23 cellular contexts compared by ENCODE assay signal in genomic region chr9:20791682-20792081, GRCh38.
DNase-seq lines count a peak whose midpoint lies in the region; ATAC-seq, FAIRE-seq and TF ChIP-seq lines count a peak whose summit lies in the region.
"Had no signal": no experiment of that assay in that cellular context is flagged by ENCODE, and none has a peak within 500 bp of the region (broad histone marks: within the 10 kb centered on the region; RNA-seq: fewer than 3 reads in every experiment).

No MANE protein-coding gene starts in this region.

- H3K23ac ChIP-seq in IMR-90 (ENCODE audit: low read depth, low read length) = no peak overlapping the region

- no peaks in the 10 kb centered on the region for H3K27me3 ChIP-seq in HepG2 (ENCODE audit: control insufficient read depth in 1 of 2, insufficient read depth in 2 of 2, low read length in 2 of 2)
- no peaks in the 10 kb centered on the region for H3K27me3 ChIP-seq in right lobe of liver
- no peaks in the 10 kb centered on the region for H3K27me3 ChIP-seq in IMR-90 (ENCODE audit: control insufficient read depth, insufficient read depth, low read length)
- H3K27me3 ChIP-seq: BE2C, BLaER1 had no signal

- ATAC-seq in HepG2 (no peak), right lobe of liver (no peak), IMR-90 (ENCODE audit: low read depth) (no peak), HG02852 (IDR thresholded peaks at IDR 0.05; ENCODE audit: unreplicated experiment) (no peak), HG03342 (IDR thresholded peaks at IDR 0.05; ENCODE audit: unreplicated experiment) (no peak), GM18907 (IDR thresholded peaks at IDR 0.05; ENCODE audit: unreplicated experiment) (no peak)

- no peak for DNase-seq in HepG2 (ENCODE audit: low spot score)
- DNase-seq in right lobe of liver = no peak
- DNase-seq in IMR-90 = no peak
- DNase-seq: ACHN; BE2C; C1 segment of cervical spinal cord; CD4-positive, alpha-beta memory T cell; CD4-positive, CD25-positive, alpha-beta regulatory T cell; CD8-positive, alpha-beta memory T cell; COR-L47; DMS 273 treated with DMSO at 0.1 percent for 48 hours; DMS153; DMS53; DMS79; DND-41; EL; GDM1 had no signal

- FAIRE-seq in HepG2 (lab: Jason Lieb, UNC) = no peak

- H3K14ac ChIP-seq in IMR-90 (replicated peaks; ENCODE audit: low read depth, low read length) = no peak overlapping the region

- H3K4me3 ChIP-seq in HepG2 (replicated peaks in 1 of 3; ENCODE audit: insufficient read depth in 1 of 3, low read depth in 2 of 3, low read length in 3 of 3) (no peak overlapping the region), right lobe of liver (no peak overlapping the region), IMR-90 (ENCODE audit: insufficient read depth, low read depth, low read length) (no peak overlapping the region)
- H3K4me3 ChIP-seq: BLaER1 had no signal

- no peak overlapping the region for H4K91ac ChIP-seq in IMR-90 (ENCODE audit: insufficient read depth, low read depth, low read length)

- peaks cover 0 to 2% of the 10 kb centered on the region in 2 experiments; a peak in 2 of 4 replicates for H3K79me1 ChIP-seq in IMR-90 (ENCODE audit: low read depth in 1 of 2, low read length in 2 of 2)

- H3K4me1 ChIP-seq in HepG2 (ENCODE audit: insufficient read depth, low read length) (no peaks in the 10 kb centered on the region), right lobe of liver (no peaks in the 10 kb centered on the region), IMR-90 (ENCODE audit: control insufficient read depth, insufficient read depth, low read length) (no peaks in the 10 kb centered on the region)
- H3K4me1 ChIP-seq: BLaER1 had no signal

- no peaks in the 10 kb centered on the region for H4K20me1 ChIP-seq in HepG2 (ENCODE audit: insufficient read depth, low read length)
- H4K20me1 ChIP-seq in IMR-90 (ENCODE audit: insufficient read depth, low read length) = no peaks in the 10 kb centered on the region
- H4K20me1 ChIP-seq: BLaER1 had no signal

- H2BK5ac ChIP-seq in IMR-90 (ENCODE audit: low read depth, low read length, poor library complexity, severe bottlenecking) = no peak overlapping the region

- H4K5ac ChIP-seq in IMR-90 (ENCODE audit: low read depth, low read length) = no peak overlapping the region

- CTCF ChIA-PET in HepG2 (lab: Yijun Ruan, JAX; ENCODE audit: low intra/inter-chr PET ratio, low total read pairs) (no interaction called here), IMR-90 (lab: Yijun Ruan, JAX) (interaction anchor here (0.7 kb wide), 1 partner anchor 205 kb away, joined by 4 read pairs; no protein-coding TSS in a partner anchor)

- no peak overlapping the region for H4K8ac ChIP-seq in IMR-90 (ENCODE audit: low read depth in 2 of 2, low read length in 2 of 2)

- H3K56ac ChIP-seq in IMR-90 (ENCODE audit: extremely low read depth, insufficient read depth, low read length) = no peak overlapping the region

- no peak overlapping the region for H2BK20ac ChIP-seq in IMR-90 (ENCODE audit: low read depth, low read length)

- POLR2A ChIA-PET in HepG2 (lab: Yijun Ruan, JAX) = no interaction called here
- POLR2A ChIA-PET in IMR-90 (lab: Charles Lee; ENCODE audit: unreplicated experiment) = no interaction called here

- no peak overlapping the region for H3K4ac ChIP-seq in IMR-90 (ENCODE audit: low read depth, low read length)

- in situ Hi-C loops in HepG2 (cut with HindIII; ENCODE audit: extremely low pct_ligation_motif_present, low pct_unique_long_range_greater_than_20kb) = no loop called here
- in situ Hi-C loops in IMR-90 (cut with MboI; ENCODE audit: low sequenced_read_pairs) = no loop called here

- no peak for TF ChIP-seq RAD21 in HepG2 (CRISPR knock-in tag; IDR thresholded peaks at IDR 0.05)
- no peak for TF ChIP-seq RAD21 in IMR-90 (IDR thresholded peaks at IDR 0.05; ENCODE audit: low read length)

- BruUV-seq in HepG2 (replicated peaks; lab: Mats Ljungman, UMichigan) (no TSS peak), IMR-90 (replicated peaks; lab: Mats Ljungman, UMichigan) (no TSS peak)

- WGBS in HepG2 (ENCODE audit: low lambda C conversion rate) = 94% methylated on average over 1 of the region's 1 CpG
- WGBS in right lobe of liver (ENCODE audit: insufficient coverage, low coverage, low lambda C conversion rate, missing lambda C conversion rate) = 88% methylated on average over 1 of the region's 1 CpG
- WGBS in IMR-90 (ENCODE audit: extremely low coverage in 2 of 2, insufficient read length in 1 of 2), 2 experiments = no CpG with 5 or more reads among the region's 1 CpG

- no peaks in the 10 kb centered on the region for H3K79me2 ChIP-seq in HepG2 (ENCODE audit: insufficient read depth, low read length)

- H2AFZ ChIP-seq in HepG2 (ENCODE audit: low read length) = no peak overlapping the region
- H2AFZ ChIP-seq in IMR-90 (replicated peaks; ENCODE audit: low read length, poor library complexity) = no peak overlapping the region

- dilution Hi-C loops in IMR-90 (cut with HindIII; ENCODE audit: low sequenced_read_pairs, unreplicated experiment) = no loop called here

- no peak overlapping the region for H3K27ac ChIP-seq in HepG2 (ENCODE audit: extremely low read length, insufficient read depth, low read length)
- H3K27ac ChIP-seq in right lobe of liver = no peak overlapping the region
- no peak overlapping the region for H3K27ac ChIP-seq in IMR-90 (ENCODE audit: insufficient read depth, low read length)
- H3K27ac ChIP-seq in VCaP = peak overlapping the region; percentile 69; the same call in 1 of the 2 replicates
- H3K27ac ChIP-seq: 22Rv1, BLaER1 had no signal

- H2BK15ac ChIP-seq in IMR-90 (ENCODE audit: low read depth, low read length) = no peak overlapping the region

- no peak for TF ChIP-seq EP300 in HepG2 (IDR thresholded peaks at IDR 0.05; ENCODE audit: low read depth in 2 of 2, low read length in 2 of 2)
- TF ChIP-seq EP300 in HepG2 (CRISPR knock-in tag; IDR thresholded peaks at IDR 0.05; ENCODE audit: borderline replicate concordance) = no peak

- no peak overlapping the region for H2AK9ac ChIP-seq in IMR-90 (replicated peaks; ENCODE audit: low read depth, low read length, poor library complexity)

- TF ChIP-seq CTCF in HepG2 (CRISPR knock-in tag; IDR thresholded peaks at IDR 0.05) = no peak
- TF ChIP-seq CTCF in right lobe of liver (IDR thresholded peaks at IDR 0.05) = no peak
- TF ChIP-seq CTCF in IMR-90 (conservative IDR thresholded peaks at IDR 0.05; ENCODE audit: low read depth, low read length) = no peak
- TF ChIP-seq CTCF in VCaP (conservative IDR thresholded peaks at IDR 0.05) = no peak

- no peaks in the 10 kb centered on the region for H3K9me3 ChIP-seq in HepG2 (ENCODE audit: low read length)
- no peaks in the 10 kb centered on the region for H3K9me3 ChIP-seq in right lobe of liver
- H3K9me3 ChIP-seq in IMR-90 (ENCODE audit: control insufficient read depth, insufficient read depth, low read length) = no peaks in the 10 kb centered on the region
- H3K9me3 ChIP-seq: BE2C, BLaER1 had no signal

- H3K18ac ChIP-seq in IMR-90 (ENCODE audit: low read depth, low read length) = no peak overlapping the region

- H3K9ac ChIP-seq in HepG2 (ENCODE audit: insufficient read depth, low read depth, low read length) (no peak overlapping the region), IMR-90 (ENCODE audit: low read depth, low read length) (no peak overlapping the region)
- H3K9ac ChIP-seq: BLaER1 had no signal

- no peak overlapping the region for H2BK120ac ChIP-seq in IMR-90 (ENCODE audit: low read depth, low read length)

- TF ChIP-seq POLR2A in HepG2 (IDR thresholded peaks at IDR 0.05; ENCODE audit: insufficient read depth in 1 of 2, low read depth in 2 of 2, low read length in 2 of 2) = no peak
- TF ChIP-seq POLR2A in right lobe of liver (IDR thresholded peaks at IDR 0.05) = no peak
- TF ChIP-seq POLR2A in IMR-90 (IDR thresholded peaks at IDR 0.05; ENCODE audit: low read depth, low read length) = no peak

- H3K9me1 ChIP-seq in IMR-90 (ENCODE audit: insufficient read depth, low read length) = no peaks in the 10 kb centered on the region

- no peak overlapping the region for H3K4me2 ChIP-seq in HepG2 (ENCODE audit: low read depth, low read length)
- no peak overlapping the region for H3K4me2 ChIP-seq in IMR-90 (ENCODE audit: low read depth, low read length)
- H3K4me2 ChIP-seq: BLaER1 had no signal

- peaks cover 0 to 4% of the 10 kb centered on the region in 2 experiments; a peak in 1 of 5 replicates for H3K36me3 ChIP-seq in HepG2 (replicated peaks in 1 of 2; ENCODE audit: control insufficient read depth in 1 of 2, insufficient read depth in 2 of 2, low read length in 2 of 2)
- no peaks in the 10 kb centered on the region for H3K36me3 ChIP-seq in right lobe of liver
- H3K36me3 ChIP-seq in IMR-90 (ENCODE audit: control insufficient read depth, insufficient read depth, low read length) = peaks cover 5% of the 10 kb centered on the region; the same call in 1 of the 2 replicates
- H3K36me3 ChIP-seq: BE2C had no signal

- intact Hi-C loops in HepG2 (cut with micrococcal nuclease; ENCODE audit: unreplicated experiment) (no loop called here), right lobe of liver (cut with DNase I) (no loop called here), IMR-90 (cut with micrococcal nuclease) (no loop called here)

- no peak overlapping the region for H2AK5ac ChIP-seq in IMR-90 (ENCODE audit: low read depth, low read length)

TF ChIP-seq in HepG2, 621 proteins besides CTCF, POLR2A, EP300 and RAD21 (continues in another document):
- TF ChIP-seq JUN (CRISPR knock-in tag; IDR thresholded peaks at IDR 0.05) (no peak), FLYWCH1 (CRISPR knock-in tag; IDR thresholded peaks at IDR 0.05) (no peak), ZEB1 (IDR thresholded peaks at IDR 0.05; ENCODE audit: insufficient replicate concordance, low read depth) (no peak), GPN1 (CRISPR knock-in tag; IDR thresholded peaks at IDR 0.05; ENCODE audit: borderline replicate concordance) (no peak), MAFK (conservative IDR thresholded peaks at IDR 0.05 in 1 of 2, IDR thresholded peaks at IDR 0.05 in 1 of 2; ENCODE audit: low read length in 2 of 2) (peak in 1 of 2 experiments; percentile 63; a peak in 2 of 4 replicates), CBX2 (IDR thresholded peaks at IDR 0.05; ENCODE audit: low read depth, low read length) (no peak), CBX2 (CRISPR knock-in tag; IDR thresholded peaks at IDR 0.05; ENCODE audit: low read depth) (no peak), MAFF (IDR thresholded peaks at IDR 0.05; ENCODE audit: low read depth, low read length) (peak; percentile 40; the same call in 1 of the 2 replicates)

TF ChIP-seq in IMR-90, 13 proteins besides CTCF, POLR2A, EP300 and RAD21 (continues in another document):
- TF ChIP-seq SMC3 (IDR thresholded peaks at IDR 0.05; ENCODE audit: low read depth, low read length) (no peak), RFX5 (IDR thresholded peaks at IDR 0.05; ENCODE audit: low read depth, low read length) (no peak), USF2 (IDR thresholded peaks at IDR 0.05; ENCODE audit: low read depth, low read length) (no peak), RCOR1 (IDR thresholded peaks at IDR 0.05; ENCODE audit: insufficient replicate concordance, low read length) (no peak), CEBPB (IDR thresholded peaks at IDR 0.05; ENCODE audit: low read depth, low read length) (no peak)
